ENCODE assay signal across 10 cellular contexts in genomic region chrX:106619797-106620196, GRCh38. TPM values are rescaled to one million over a fixed set of nuclear protein-coding genes. Genes with fewer than 3 reads are reported as not detected.
DNase-seq lines count a peak whose midpoint lies in the region; ATAC-seq, FAIRE-seq and TF ChIP-seq lines count a peak whose summit lies in the region.
"Had no signal": no experiment of that assay in that cellular context is flagged by ENCODE, and none has a peak within 500 bp of the region (broad histone marks: within the 10 kb centered on the region; RNA-seq: fewer than 3 reads in every experiment).

No MANE protein-coding gene starts in this region.

- H3K9me3 ChIP-seq in MG63 (no peaks in the 10 kb centered on the region), gastroesophageal sphincter (no peaks in the 10 kb centered on the region)

- H3K4me3 ChIP-seq in MG63 (peak overlapping the region; percentile 7), dorsolateral prefrontal cortex (no peak overlapping the region), gastroesophageal sphincter (no peak overlapping the region)

- H3K27ac ChIP-seq in dorsolateral prefrontal cortex (no peak overlapping the region), gastroesophageal sphincter (no peak overlapping the region)

- no peaks in the 10 kb centered on the region for H3K27me3 ChIP-seq in MG63
- H3K27me3 ChIP-seq in dorsolateral prefrontal cortex: peaks cover 0 to 78% (median 13%) of the 10 kb centered on the region in 45 donors
- H3K27me3 ChIP-seq in gastroesophageal sphincter: no peaks in the 10 kb centered on the region

- no peak for FAIRE-seq in H54 (lab: Jason Lieb, UNC)

- no peak for TF ChIP-seq EP300 in gastroesophageal sphincter (IDR thresholded peaks at IDR 0.05)

- no peak for TF ChIP-seq POLR2A in H54 (IDR thresholded peaks at IDR 0.05; ENCODE audit: low read depth, low read length)
- TF ChIP-seq POLR2A in gastroesophageal sphincter (IDR thresholded peaks at IDR 0.05): no peak

- H3K4me1 ChIP-seq in gastroesophageal sphincter: no peaks in the 10 kb centered on the region

- 10 to 61% methylated on average over 1 to 3 of the region's 3 CpGs for WGBS in gastroesophageal sphincter (ENCODE audit: low coverage in 1 of 2), 2 donors

- ATAC-seq in gastroesophageal sphincter (no peak), esophagus mucosa (no peak)

- intact Hi-C loops in dorsolateral prefrontal cortex (cut with DNase I): loop anchor here (5.0 to 10.0 kb wide), 3 partner anchors 135 to 185 kb away; partner anchors contain the start of gene TBC1D8B (in 1 of the 2)

- H3K36me3 ChIP-seq in MG63 (no peaks in the 10 kb centered on the region), gastroesophageal sphincter (no peaks in the 10 kb centered on the region)

- peak; percentile 4 for DNase-seq in NCI-H1092 treated with DMSO at 0.1 percent for 48 hours (lab: John Stamatoyannopoulos, UW)
- DNase-seq in NCI-H1092 (lab: John Stamatoyannopoulos, UW): no peak
- no peak for DNase-seq in MG63
- DNase-seq in dorsolateral prefrontal cortex: no peak
- DNase-seq in renal cortical epithelial cell (ENCODE audit: low read depth): peak; percentile 20
- no peak for DNase-seq in H54 (ENCODE audit: insufficient read length, low spot score)
- DNase-seq: T-helper 1 cell had no signal

- TF ChIP-seq CTCF in dorsolateral prefrontal cortex (IDR thresholded peaks at IDR 0.05 in 54 of 56, conservative IDR thresholded peaks at IDR 0.05 in 2 of 56; ENCODE audit: low read depth in 1 of 56, partially characterized antibody in 56 of 56): peak in 47 of 56 donors; percentile 14 to 62 (median 43)
- no peak for TF ChIP-seq CTCF in gastroesophageal sphincter (IDR thresholded peaks at IDR 0.05)

RNA-seq across cellular contexts. Expression of gene RADX, which starts 8.0 kb away (rescaled TPM):
- total RNA-seq in MG63 (2014; rRNA removed; shearing (Covaris generic); ENCODE audit: low replicate concordance): 10.1 and 10.5 TPM in 2 replicates
- 10 to 100 TPM in 26 of 120 experiments, 1 to 10 TPM in 94; 1.7 to 16.3 (median 7.7) TPM for total RNA-seq in dorsolateral prefrontal cortex
- 1.0 and 5.0 TPM in 2 replicates for total RNA-seq in renal cortical epithelial cell
- 1 to 10 TPM in 2 of 4 donors, under 1 TPM in 2; 0.62 to 2.4 (median 0.86) TPM for total RNA-seq in gastroesophageal sphincter
- 0.76 TPM for total RNA-seq in esophagus mucosa
- total RNA-seq: A172 had no signal

Comparison
In these comparisons a context has a peak if more than half of its experiments do, and no peak if none do; other contexts are left out.
1. DNase-seq: peak in NCI-H1092 treated with DMSO at 0.1 percent for 48 hours (single experiment) and renal cortical epithelial cell (single experiment); none in NCI-H1092 (single experiment), MG63 (single experiment), dorsolateral prefrontal cortex (0 of 10) and H54 (single experiment).
2. CTCF ChIP-seq: peak in dorsolateral prefrontal cortex (47 of 56); none in gastroesophageal sphincter (0 of 4).